26 cellular contexts compared by ENCODE assay signal in genomic region chr17:17034496-17035066, GRCh38. TPM values are rescaled to one million over a fixed set of nuclear protein-coding genes. Genes with fewer than 3 reads are reported as not detected.
A peak's percentile ranks its signal among the peaks of the same experiment; 100 is the strongest.
DNase-seq lines count a peak whose midpoint lies in the region; ATAC-seq, FAIRE-seq and TF ChIP-seq lines count a peak whose summit lies in the region.
"Had no signal": no experiment of that assay in that cellular context is flagged by ENCODE, and none has a peak within 500 bp of the region (broad histone marks: within the 10 kb centered on the region; RNA-seq: fewer than 3 reads in every experiment).

No MANE protein-coding gene starts in this region.

- no peak overlapping the region for H3K4me3 Mint-ChIP-seq in MCF 10A (ENCODE audit: unreplicated experiment)
- H3K4me3 Mint-ChIP-seq: CD4-positive, CD25-positive, alpha-beta regulatory T cell had no signal

- H3K27me3 ChIP-seq in PC-9 (ENCODE audit: insufficient read depth, low read depth) = no peaks in the 10 kb centered on the region
- no peaks in the 10 kb centered on the region for H3K27me3 ChIP-seq in ascending aorta
- no peaks in the 10 kb centered on the region for H3K27me3 ChIP-seq in osteoblast (ENCODE audit: insufficient read depth, low read length)
- H3K27me3 ChIP-seq in right cardiac atrium (ENCODE audit: control insufficient read depth, insufficient read depth) = no peaks in the 10 kb centered on the region
- H3K27me3 ChIP-seq: BE2C, Peyer's patch had no signal

- ATAC-seq in A549 (no peak), HG03521 (IDR thresholded peaks at IDR 0.05; ENCODE audit: unreplicated experiment) (no peak), right cardiac atrium (no peak)

- no peaks in the 10 kb centered on the region for H3K9me3 Mint-ChIP-seq in MCF 10A (ENCODE audit: unreplicated experiment)
- H3K9me3 Mint-ChIP-seq: CD4-positive, CD25-positive, alpha-beta regulatory T cell had no signal

- intact Hi-C loops in PC-9 (cut with micrococcal nuclease; ENCODE audit: unreplicated experiment) (no loop called here), ascending aorta (cut with DNase I) (no loop called here), right cardiac atrium (cut with DNase I) (no loop called here), MCF 10A (cut with micrococcal nuclease) (no loop called here)

- H3K36me3 Mint-ChIP-seq in MCF 10A (ENCODE audit: insufficient read depth, unreplicated experiment) = no peaks in the 10 kb centered on the region
- H3K36me3 Mint-ChIP-seq: CD4-positive, CD25-positive, alpha-beta regulatory T cell had no signal

- H3K4me1 ChIP-seq in A549 = peaks cover 73% of the 10 kb centered on the region
- H3K4me1 ChIP-seq in PC-9 (replicated peaks; ENCODE audit: insufficient read depth) = peaks cover 66% of the 10 kb centered on the region
- peaks cover 9 to 30% of the 10 kb centered on the region in 2 donors for H3K4me1 ChIP-seq in ascending aorta
- H3K4me1 ChIP-seq in osteoblast (ENCODE audit: insufficient read depth, low read length) = peaks cover 47% of the 10 kb centered on the region
- peaks cover 9% of the 10 kb centered on the region for H3K4me1 ChIP-seq in right cardiac atrium (ENCODE audit: control insufficient read depth, insufficient read depth, low read length)

- no peak overlapping the region for H3K4me3 ChIP-seq in A549
- H3K4me3 ChIP-seq in PC-9 = no peak overlapping the region
- H3K4me3 ChIP-seq in ascending aorta = no peak overlapping the region
- H3K4me3 ChIP-seq in osteoblast (ENCODE audit: insufficient read depth, low read length) = no peak overlapping the region
- H3K4me3 ChIP-seq in right cardiac atrium (ENCODE audit: low read length) = no peak overlapping the region
- H3K4me3 ChIP-seq: GM23248, Peyer's patch had no signal

- H3K36me3 ChIP-seq in PC-9 (ENCODE audit: low read depth) (no peaks in the 10 kb centered on the region), ascending aorta (no peaks in the 10 kb centered on the region), osteoblast (ENCODE audit: insufficient read depth, low read length) (no peaks in the 10 kb centered on the region)
- H3K36me3 ChIP-seq: BE2C, Peyer's patch had no signal

- H3K79me2 ChIP-seq in PC-9 (ENCODE audit: low read depth) = no peaks in the 10 kb centered on the region; the same call in 1 of the 2 replicates
- H3K79me2 ChIP-seq in osteoblast (ENCODE audit: insufficient read depth, low read length) = no peaks in the 10 kb centered on the region

- CTCF ChIA-PET in A549 (lab: Yijun Ruan, JAX) (interaction anchor here (1.0 to 2.1 kb wide), 6 partner anchors 8 to 107 kb away, joined by 3 to 6 read pairs (median 3); partner anchors contain the start of gene MPRIP), PC-9 (lab: Charles Lee) (interaction anchor here (0.5 to 0.6 kb wide), 2 partner anchors 48 to 52 kb away, joined by 3 to 7 read pairs; no protein-coding TSS in a partner anchor), MCF 10A (lab: Yijun Ruan, JAX) (interaction anchor here (1.4 kb wide), 1 partner anchor 29 kb away, joined by 4 read pairs; no protein-coding TSS in a partner anchor)

- H3K9me3 ChIP-seq in A549 (no peaks in the 10 kb centered on the region), PC-9 (ENCODE audit: insufficient read depth, low read depth) (no peaks in the 10 kb centered on the region), ascending aorta (no peaks in the 10 kb centered on the region), osteoblast (ENCODE audit: low read depth, low read length) (no peaks in the 10 kb centered on the region), right cardiac atrium (ENCODE audit: control insufficient read depth, low read length) (no peaks in the 10 kb centered on the region)
- H3K9me3 ChIP-seq: BE2C, Peyer's patch, SK-N-SH had no signal

- TF ChIP-seq EP300 in A549 (IDR thresholded peaks at IDR 0.05) = no peak

- no peak overlapping the region for H3K4me2 ChIP-seq in A549
- H3K4me2 ChIP-seq in PC-9 = 0 out of 2 replicates have a peak overlapping the region, but pooled peaks have one; percentile 4
- H3K4me2 ChIP-seq in osteoblast (ENCODE audit: insufficient read depth, low read length) = no peak overlapping the region
- H3K4me2 ChIP-seq: SK-N-SH had no signal

- H3K27ac Mint-ChIP-seq in MCF 10A (ENCODE audit: low read depth, unreplicated experiment) = no peak overlapping the region

- TF ChIP-seq CTCF in A549 (IDR thresholded peaks at IDR 0.05) (no peak), PC-9 (conservative IDR thresholded peaks at IDR 0.05) (no peak), ascending aorta (IDR thresholded peaks at IDR 0.05) (no peak), osteoblast (IDR thresholded peaks at IDR 0.05; ENCODE audit: extremely low read depth, low read depth, low read length) (no peak), MCF 10A (IDR thresholded peaks at IDR 0.05; ENCODE audit: unreplicated experiment) (no peak)

- peak overlapping the region; percentile 51 to 80 for H3K27ac ChIP-seq in A549
- peak overlapping the region; percentile 29; the same call in 1 of the 2 replicates for H3K27ac ChIP-seq in PC-9
- peak overlapping the region; percentile 65 to 70 for H3K27ac ChIP-seq in ascending aorta
- H3K27ac ChIP-seq in osteoblast (ENCODE audit: low read depth, low read length) = peak overlapping the region; percentile 38
- no peak overlapping the region for H3K27ac ChIP-seq in right cardiac atrium (ENCODE audit: low read length)
- H3K27ac ChIP-seq: 22Rv1, GM23248, Peyer's patch had no signal

- BruUV-seq in PC-9 (replicated peaks; lab: Mats Ljungman, UMichigan) = no TSS peak
- no TSS peak for BruUV-seq in MCF 10A (replicated peaks; lab: Mats Ljungman, UMichigan)

- no peak for DNase-seq in A549 (ENCODE audit: low read depth in 1 of 2, low spot score in 1 of 2)
- DNase-seq in PC-9 = no peak
- no peak for DNase-seq in ascending aorta (ENCODE audit: low spot score in 2 of 2)
- peak; percentile 37 for DNase-seq in osteoblast (ENCODE audit: insufficient read length, low spot score, missing footprints)
- no peak for DNase-seq in right cardiac atrium
- no peak for DNase-seq in MCF 10A (ENCODE audit: unreplicated experiment)
- DNase-seq in activated CD4-positive, CD25-positive, alpha-beta regulatory T cell treated with anti-CD3 and anti-CD28 coated beads, Interleukin-2, amount 50 U/mL, for 72 hours = no peak
- DNase-seq: ACHN; BE2C; CD4-positive, CD25-positive, alpha-beta regulatory T cell; DMS53; GM23248; H7; KG1; MM.1S; NCI-H1417; NCI-H1694; NCI-H2029 treated with DMSO at 0.1 percent for 48 hours; NCI-H2227 treated with DMSO at 0.1 percent for 48 hours; NCI-H526 treated with DMSO at 0.1 percent for 48 hours; Peyer's patch; SIG-M5; SK-N-SH had no signal

- H2AFZ ChIP-seq in PC-9 (no peak overlapping the region), osteoblast (ENCODE audit: low read length) (no peak overlapping the region)
- H2AFZ ChIP-seq: GM23248 had no signal

- H3F3A ChIP-seq in PC-9 (ENCODE audit: insufficient read depth, low read depth) = peaks cover 48% of the 10 kb centered on the region; the same call in 1 of the 2 replicates

- peaks cover 29% of the 10 kb centered on the region for H3K4me1 Mint-ChIP-seq in MCF 10A (ENCODE audit: insufficient read depth, unreplicated experiment)
- H3K4me1 Mint-ChIP-seq: CD4-positive, CD25-positive, alpha-beta regulatory T cell had no signal

- no peak for TF ChIP-seq POLR2A in A549 (IDR thresholded peaks at IDR 0.05; ENCODE audit: low read length)

- FAIRE-seq in A549 (lab: Jason Lieb, UNC) = no peak
- FAIRE-seq: G401.6 had no signal

- H3K27me3 Mint-ChIP-seq in MCF 10A (ENCODE audit: insufficient read depth, unreplicated experiment) = no peaks in the 10 kb centered on the region
- H3K27me3 Mint-ChIP-seq: CD4-positive, CD25-positive, alpha-beta regulatory T cell had no signal

- no peaks in the 10 kb centered on the region for H3K9me2 ChIP-seq in PC-9 (ENCODE audit: insufficient read depth)
- H3K9me2 ChIP-seq: SK-N-SH had no signal

- H4K20me1 ChIP-seq in PC-9 (ENCODE audit: insufficient read depth) (no peaks in the 10 kb centered on the region), osteoblast (ENCODE audit: insufficient read depth, low read length) (no peaks in the 10 kb centered on the region)

- no peak for TF ChIP-seq RAD21 in A549 (conservative IDR thresholded peaks at IDR 0.05 in 1 of 2, IDR thresholded peaks at IDR 0.05 in 1 of 2)

- POLR2A ChIA-PET in A549 (lab: Yijun Ruan, JAX) (no interaction called here), PC-9 (lab: Charles Lee; ENCODE audit: unreplicated experiment) (no interaction called here), MCF 10A (lab: Yijun Ruan, JAX) (interaction anchor here (1.3 kb wide), 1 partner anchor 9 kb away, joined by 5 read pairs; no protein-coding TSS in a partner anchor)

TF ChIP-seq in A549, 52 proteins besides CTCF, POLR2A, EP300 and RAD21 (continues in another document):
- TF ChIP-seq KDM5A (IDR thresholded peaks at IDR 0.05) = no peak
- TF ChIP-seq ZSCAN20 (CRISPR knock-in tag; IDR thresholded peaks at IDR 0.05) = no peak
- no peak for TF ChIP-seq BHLHE40 (IDR thresholded peaks at IDR 0.05; ENCODE audit: low read depth, low read length)
- TF ChIP-seq FOSB (CRISPR knock-in tag; IDR thresholded peaks at IDR 0.05) = no peak
- no peak for TF ChIP-seq EHMT2 (IDR thresholded peaks at IDR 0.05; ENCODE audit: low read depth)
- TF ChIP-seq MYC (IDR thresholded peaks at IDR 0.05; ENCODE audit: borderline replicate concordance, low read length) = no peak
- TF ChIP-seq HDAC2 (IDR thresholded peaks at IDR 0.05) = no peak
- TF ChIP-seq FOXS1 (CRISPR knock-in tag; IDR thresholded peaks at IDR 0.05) = no peak
- TF ChIP-seq CBX2 (IDR thresholded peaks at IDR 0.05; ENCODE audit: borderline replicate concordance, low read depth) = no peak
- no peak for TF ChIP-seq ZFP36 (IDR thresholded peaks at IDR 0.05; ENCODE audit: borderline replicate concordance, partially characterized antibody)
- TF ChIP-seq CEBPB (IDR thresholded peaks at IDR 0.05) = no peak
- no peak for TF ChIP-seq RCOR1 (IDR thresholded peaks at IDR 0.05; ENCODE audit: low read depth, low read length)

RNA-seq across cellular contexts. Expression of gene MPRIP, which starts 7.7 kb away (rescaled TPM):
- polyA plus RNA-seq in A549 (2011; rRNA removed) (147 and 200 TPM in 2 replicates), A549 (2017; fragmentation: RNase III; extraction: RNeasy Plus Mini Kit Qiagen cat#74134 plus additional on column Dnase treatment) (192 to 240 TPM (median 228 TPM) in 3 replicates), right cardiac atrium (228 TPM)
- 170 and 183 TPM in 2 replicates for polyA plus RNA-seq in A549 (2012; cell fraction: cytosol; rRNA removed)
- 347 and 385 TPM in 2 replicates for polyA plus RNA-seq in A549 (2012; cell fraction: nucleus; rRNA removed)
- polyA minus RNA-seq in A549 (2011; rRNA and poly(A)+ RNA removed) = 215 and 250 TPM in 2 replicates
- total RNA-seq in PC-9 (2021) (411 and 443 TPM in 2 replicates), ascending aorta (246 TPM), osteoblast (120 and 149 TPM in 2 replicates), right cardiac atrium (100 to 1,000 TPM; 295 to 331 (median 321) TPM), MCF 10A (2022) (214 and 230 TPM in 2 replicates)
